8 cellular contexts compared by ENCODE assay signal in genomic region chr15:34514251-34514760, GRCh38.
DNase-seq lines count a peak whose midpoint lies in the region; ATAC-seq and TF ChIP-seq lines count a peak whose summit lies in the region.

No MANE protein-coding gene starts in this region.

- H3K36me3 Mint-ChIP-seq in dendritic cell treated with granulocyte-macrophage colony-stimulating factor and Interleukin-4, amounts not matched to agents 40 ng/mL and 50 ng/mL, for 4 days (ENCODE audit: low read depth), result no peaks in the 10 kb centered on the region

- TF ChIP-seq EP300 in suprapubic skin (IDR thresholded peaks at IDR 0.05), result no peak

- ATAC-seq in GM21737 (IDR thresholded peaks at IDR 0.05; ENCODE audit: unreplicated experiment), result peak; percentile 59
- ATAC-seq in lower lobe of right lung, result peak; percentile 90 to 92

- under 1% methylated on average over 16 of the region's 42 CpGs for WGBS in suprapubic skin

- H3K4me1 Mint-ChIP-seq in dendritic cell treated with granulocyte-macrophage colony-stimulating factor and Interleukin-4, amounts not matched to agents 40 ng/mL and 50 ng/mL, for 4 days (ENCODE audit: low read depth), result peaks cover 18% of the 10 kb centered on the region

- H3K4me3 Mint-ChIP-seq in dendritic cell treated with granulocyte-macrophage colony-stimulating factor and Interleukin-4, amounts not matched to agents 40 ng/mL and 50 ng/mL, for 4 days, result peak overlapping the region; percentile 84

- intact Hi-C loops in dendritic cell treated with granulocyte-macrophage colony-stimulating factor and Interleukin-4, amounts not matched to agents 40 ng/mL and 50 ng/mL, for 4 days (cut with micrococcal nuclease), result no loop called here
- intact Hi-C loops in lower lobe of right lung (cut with DNase I), result no loop called here

- H3K27ac ChIP-seq in lower lobe of right lung, result peak overlapping the region; percentile 47
- peak overlapping the region; percentile 64 for H3K27ac ChIP-seq in suprapubic skin

- DNase-seq in RPMI7951 (ENCODE audit: low read depth) (peak; percentile 64), lower lobe of right lung (peak; percentile 59), suprapubic skin (ENCODE audit: low spot score in 2 of 2) (no peak), HuH-7.5 (ENCODE audit: low spot score) (no peak)
- DNase-seq in effector CD8-positive, alpha-beta T cell (lab: John Stamatoyannopoulos, UW), result no peak

- peak overlapping the region; percentile 57 for H3K27ac Mint-ChIP-seq in dendritic cell treated with granulocyte-macrophage colony-stimulating factor and Interleukin-4, amounts not matched to agents 40 ng/mL and 50 ng/mL, for 4 days

- H3K4me1 ChIP-seq in ES-I3 (ENCODE audit: insufficient read depth, low read length) (no peaks in the 10 kb centered on the region), lower lobe of right lung (peaks cover 17% of the 10 kb centered on the region), suprapubic skin (peaks cover 25% of the 10 kb centered on the region)

- no peaks in the 10 kb centered on the region for H3K9me3 Mint-ChIP-seq in dendritic cell treated with granulocyte-macrophage colony-stimulating factor and Interleukin-4, amounts not matched to agents 40 ng/mL and 50 ng/mL, for 4 days

- H3K27me3 ChIP-seq in lower lobe of right lung (ENCODE audit: low read depth), result peaks cover 16% of the 10 kb centered on the region
- peaks cover 18% of the 10 kb centered on the region for H3K27me3 ChIP-seq in suprapubic skin

- peaks cover 65% of the 10 kb centered on the region for H3K27me3 Mint-ChIP-seq in dendritic cell treated with granulocyte-macrophage colony-stimulating factor and Interleukin-4, amounts not matched to agents 40 ng/mL and 50 ng/mL, for 4 days

- H3K9ac ChIP-seq in ES-I3 (ENCODE audit: low read depth, low read length), result peak overlapping the region; percentile 51; the same call in 1 of the 2 replicates

- TF ChIP-seq CTCF in lower lobe of right lung (IDR thresholded peaks at IDR 0.05) (no peak), suprapubic skin (IDR thresholded peaks at IDR 0.05) (no peak)

- no peaks in the 10 kb centered on the region for H3K36me3 ChIP-seq in ES-I3 (ENCODE audit: insufficient read depth, low read length)
- H3K36me3 ChIP-seq in lower lobe of right lung, result no peaks in the 10 kb centered on the region
- H3K36me3 ChIP-seq in suprapubic skin, result no peaks in the 10 kb centered on the region

- TF ChIP-seq POLR2A in suprapubic skin (IDR thresholded peaks at IDR 0.05), result no peak

- peak overlapping the region; percentile 75 for H3K4me3 ChIP-seq in lower lobe of right lung
- H3K4me3 ChIP-seq in suprapubic skin, result peak overlapping the region; percentile 75

- H3K9me3 ChIP-seq in ES-I3 (ENCODE audit: control insufficient read depth, insufficient read depth, low read length) (no peaks in the 10 kb centered on the region), lower lobe of right lung (no peaks in the 10 kb centered on the region), suprapubic skin (no peaks in the 10 kb centered on the region)

Comparison
In these comparisons a context has a peak if more than half of its experiments do, and no peak if none do; other contexts are left out.
1. DNase-seq: peak in RPMI7951 (single experiment) and lower lobe of right lung (single experiment); none in suprapubic skin (0 of 2), effector CD8-positive, alpha-beta T cell (single experiment) and HuH-7.5 (single experiment).